24 cellular contexts compared by ENCODE assay signal in the genomic region with DNA sequence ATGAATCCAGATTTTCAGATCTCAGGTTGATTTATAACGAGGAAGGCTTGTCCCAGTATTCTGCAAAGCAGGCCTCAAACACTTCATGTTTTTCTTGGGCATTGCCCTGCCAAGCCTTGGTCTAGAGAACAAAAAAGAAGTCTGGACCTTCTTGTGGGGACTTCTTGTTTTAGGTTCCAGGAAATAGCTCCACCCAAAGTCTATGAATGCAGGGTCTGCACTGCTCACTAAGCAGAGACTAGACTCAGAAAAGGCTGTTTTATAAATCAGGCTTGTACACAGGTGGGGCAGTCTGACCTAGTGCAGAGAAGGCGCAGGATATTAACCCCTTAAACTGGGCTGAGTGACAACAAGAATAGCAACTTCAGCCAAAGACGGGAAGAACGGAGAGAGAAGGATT. TPM values are rescaled to one million over a fixed set of nuclear protein-coding genes. Genes with fewer than 3 reads are reported as not detected.
DNase-seq lines count a peak whose midpoint lies in the region; ATAC-seq and TF ChIP-seq lines count a peak whose summit lies in the region.
"Had no signal": no experiment of that assay in that cellular context is flagged by ENCODE, and none has a peak within 500 bp of the region (broad histone marks: within the 10 kb centered on the region; RNA-seq: fewer than 3 reads in every experiment).

No MANE protein-coding gene starts in this region.

- TF ChIP-seq CTCF in left ventricle myocardium inferior (IDR thresholded peaks at IDR 0.05; ENCODE audit: borderline replicate concordance) (no peak), right atrium auricular region (IDR thresholded peaks at IDR 0.05) (no peak), OCI-LY1 (IDR thresholded peaks at IDR 0.05; ENCODE audit: low read length) (no peak)

- H3K36me3 ChIP-seq in left ventricle myocardium inferior (peaks cover 83% of the 10 kb centered on the region), right atrium auricular region (peaks cover 37% of the 10 kb centered on the region), OCI-LY1 (ENCODE audit: insufficient read depth, low read length) (peaks cover 22% of the 10 kb centered on the region; the same call in 1 of the 2 replicates)

- intact Hi-C loops in left ventricle myocardium inferior (cut with micrococcal nuclease) = no loop called here

- no peaks in the 10 kb centered on the region for H4K20me1 ChIP-seq in OCI-LY1 (ENCODE audit: insufficient read depth, low read length)

- H3K4me3 ChIP-seq in left ventricle myocardium inferior (no peak overlapping the region), right atrium auricular region (no peak overlapping the region), OCI-LY1 (ENCODE audit: low read depth, low read length, poor library complexity, severe bottlenecking) (no peak overlapping the region)
- H3K4me3 ChIP-seq: sigmoid colon, SJSA1 had no signal

- H3K27ac ChIP-seq in left ventricle myocardium inferior (replicated peaks) = peak overlapping the region; percentile 54
- H3K27ac ChIP-seq in right atrium auricular region = no peak overlapping the region
- H3K27ac ChIP-seq in OCI-LY1 (ENCODE audit: low read depth, low read length, poor library complexity, severe bottlenecking) = peak overlapping the region; percentile 24
- peak overlapping the region; percentile 12 for H3K27ac ChIP-seq in cingulate gyrus (ENCODE audit: low read depth, low read length)
- peak overlapping the region; percentile 23 for H3K27ac ChIP-seq in substantia nigra (ENCODE audit: low read depth, low read length, poor library complexity, severe bottlenecking)
- H3K27ac ChIP-seq: HL-60, SJSA1 had no signal

- DNase-seq in left ventricle myocardium inferior = no peak
- DNase-seq in right atrium auricular region (ENCODE audit: low spot score) = no peak
- no peak for DNase-seq in substantia nigra (lab: John Stamatoyannopoulos, UW)
- no peak for DNase-seq in dedifferentiated amniotic fluid mesenchymal stem cell (ENCODE audit: extremely low spot score)
- DNase-seq in retina = no peak
- DNase-seq: activated gamma-delta T cell; activated T-cell treated with anti-CD3 and anti-CD28 coated beads, Interleukin-2, amount 50 U/mL, for 1 hour; DMS153; foreskin fibroblast; Karpas-422; mesendoderm; NCI-H1417 treated with DMSO at 0.1 percent for 48 hours; NCI-H2081; NCI-H2227 treated with DMSO at 0.1 percent for 48 hours; NCI-H69; sigmoid colon; stimulated activated CD4-positive, alpha-beta T cell treated with anti-CD3 and anti-CD28 coated beads, Interleukin-4, amount 100 ng/mL, for 4 hours; stimulated activated naive CD4-positive, alpha-beta T cell had no signal

- H3K9me2 ChIP-seq in OCI-LY1 (ENCODE audit: low read depth, low read length) = no peaks in the 10 kb centered on the region

- H3K27me3 ChIP-seq in left ventricle myocardium inferior (ENCODE audit: low read depth) = no peaks in the 10 kb centered on the region
- no peaks in the 10 kb centered on the region for H3K27me3 ChIP-seq in right atrium auricular region
- no peaks in the 10 kb centered on the region for H3K27me3 ChIP-seq in OCI-LY1 (ENCODE audit: insufficient read depth, low read length)
- H3K27me3 ChIP-seq: sigmoid colon, SJSA1 had no signal

- H3K4me1 ChIP-seq in left ventricle myocardium inferior (peaks cover 8% of the 10 kb centered on the region), right atrium auricular region (peaks cover 0 to 5% of the 10 kb centered on the region in 2 donors), OCI-LY1 (ENCODE audit: insufficient read depth, low read length, severe bottlenecking) (peaks cover 41% of the 10 kb centered on the region)
- H3K4me1 ChIP-seq: sigmoid colon, SJSA1 had no signal

- no peak for ATAC-seq in HG03469 (IDR thresholded peaks at IDR 0.05; ENCODE audit: unreplicated experiment)
- ATAC-seq: esophagus mucosa had no signal

- no peak overlapping the region for H2AFZ ChIP-seq in OCI-LY1 (ENCODE audit: low read length)

- no peak overlapping the region for H3K9ac ChIP-seq in OCI-LY1 (ENCODE audit: low read length)

- H3K9me3 ChIP-seq in left ventricle myocardium inferior (replicated peaks) = no peaks in the 10 kb centered on the region
- H3K9me3 ChIP-seq in right atrium auricular region = no peaks in the 10 kb centered on the region
- no peaks in the 10 kb centered on the region for H3K9me3 ChIP-seq in OCI-LY1 (ENCODE audit: low read length)
- H3K9me3 ChIP-seq: sigmoid colon, SJSA1 had no signal

- H3K4me2 ChIP-seq in OCI-LY1 (ENCODE audit: low read length) = no peak overlapping the region

- no peaks in the 10 kb centered on the region for H3F3A ChIP-seq in OCI-LY1 (ENCODE audit: insufficient read depth, low read length)

- H3K79me2 ChIP-seq in OCI-LY1 (ENCODE audit: insufficient read depth, low read length) = no peaks in the 10 kb centered on the region

RNA-seq across cellular contexts. Expression of a gene that starts 44.3 kb away (rescaled TPM):
- total RNA-seq in left ventricle myocardium inferior (23.5 TPM), right atrium auricular region (10 to 100 TPM; 26.5 to 31.0 TPM)

RNA-seq across cellular contexts. Expression of a gene that starts 44.3 kb away (rescaled TPM):
- total RNA-seq in left ventricle myocardium inferior (4.0 TPM), right atrium auricular region (1 to 10 TPM; 4.7 to 5.6 TPM)

Comparison
In these comparisons a context has a peak if more than half of its experiments do, and no peak if none do; other contexts are left out.
1. H3K27ac ChIP-seq: peak in left ventricle myocardium inferior (single experiment), OCI-LY1 (single experiment), cingulate gyrus (single experiment) and substantia nigra (single experiment); none in right atrium auricular region (0 of 2).